9 cellular contexts compared by ENCODE assay signal in genomic region chr7:155796381-155797261, GRCh38. TPM values are rescaled to one million over a fixed set of nuclear protein-coding genes. Genes with fewer than 3 reads are reported as not detected.
A peak's percentile ranks its signal among the peaks of the same experiment; 100 is the strongest.
DNase-seq lines count a peak whose midpoint lies in the region; ATAC-seq and TF ChIP-seq lines count a peak whose summit lies in the region.
"Had no signal": no experiment of that assay in that cellular context is flagged by ENCODE, and none has a peak within 500 bp of the region (broad histone marks: within the 10 kb centered on the region; RNA-seq: fewer than 3 reads in every experiment).

No MANE protein-coding gene starts in this region.

- H3K27me3 ChIP-seq in dorsolateral prefrontal cortex (peaks cover 0 to 34% (median 10%) of the 10 kb centered on the region in 45 donors), mesendoderm (ENCODE audit: insufficient read depth, low read length, poor library complexity) (peaks cover 10% of the 10 kb centered on the region)

- H3K9ac ChIP-seq in mesendoderm (ENCODE audit: low read length), result peak overlapping the region; percentile 20

- DNase-seq in CD1c-positive myeloid dendritic cell (ENCODE audit: extremely low spot score) (peak; percentile 43), LoVo (ENCODE audit: low spot score) (peak; percentile 76), dorsolateral prefrontal cortex (peak; percentile 40 to 82 (median 54)), mesendoderm (peak; percentile 40), putamen (ENCODE audit: low spot score) (no peak)
- DNase-seq in activated CD4-positive, alpha-beta T cell treated with anti-CD3 and anti-CD28 coated beads, Interleukin-2, amount 50 U/mL, for 1 hour, result peak; percentile 67
- DNase-seq in stimulated activated CD8-positive, alpha-beta memory T cell treated with anti-CD3 and anti-CD28 coated beads, Interleukin-4, amount 100 ng/mL, for 4 hours (ENCODE audit: low read depth in 2 of 2, low spot score in 1 of 2), result peak; percentile 16 to 35

- no peak overlapping the region for H4K8ac ChIP-seq in mesendoderm (ENCODE audit: low read depth, low read length)

- no peaks in the 10 kb centered on the region for H3K36me3 ChIP-seq in mesendoderm (ENCODE audit: control insufficient read depth, insufficient read depth, low read length)

- no peaks in the 10 kb centered on the region for H3K79me1 ChIP-seq in mesendoderm (ENCODE audit: low read length)

- H3K4ac ChIP-seq in mesendoderm (ENCODE audit: low read depth, low read length), result no peak overlapping the region

- no peaks in the 10 kb centered on the region for H3K4me1 ChIP-seq in mesendoderm (ENCODE audit: control insufficient read depth, low read depth, low read length)

- no peaks in the 10 kb centered on the region for H3K79me2 ChIP-seq in mesendoderm (ENCODE audit: control insufficient read depth, insufficient read depth, low read length)

- ATAC-seq in GM19452 (IDR thresholded peaks at IDR 0.05; ENCODE audit: unreplicated experiment), result peak; percentile 71

- H3K4me2 ChIP-seq in mesendoderm (ENCODE audit: low read length), result no peak overlapping the region

- no CpG with 5 or more reads among the region's 60 CpGs for WGBS in mesendoderm (ENCODE audit: extremely low coverage, insufficient coverage, low lambda C conversion rate)

- no peak overlapping the region for H2AK5ac ChIP-seq in mesendoderm (ENCODE audit: low read length)

- H3K4me3 ChIP-seq in dorsolateral prefrontal cortex (peak overlapping the region in 23 of 59 donors; percentile 5 to 55 (median 21)), mesendoderm (ENCODE audit: low read length) (no peak overlapping the region)

- intact Hi-C loops in dorsolateral prefrontal cortex (cut with DNase I), result loop anchor here (2.0 to 10.0 kb wide), 5 partner anchors 358 to 1021 kb away; no protein-coding TSS in a partner anchor

- no peak overlapping the region for H3K18ac ChIP-seq in mesendoderm (ENCODE audit: low read length)

- no peak overlapping the region for H2BK15ac ChIP-seq in mesendoderm (replicated peaks; ENCODE audit: low read depth)

- H2BK120ac ChIP-seq in mesendoderm (ENCODE audit: low read depth, low read length), result no peak overlapping the region

- H4K5ac ChIP-seq in mesendoderm (ENCODE audit: low read length), result no peak overlapping the region

- no peak overlapping the region for H3K56ac ChIP-seq in mesendoderm (ENCODE audit: low read length)

- TF ChIP-seq CTCF in dorsolateral prefrontal cortex (IDR thresholded peaks at IDR 0.05 in 54 of 56, conservative IDR thresholded peaks at IDR 0.05 in 2 of 56; ENCODE audit: low read depth in 1 of 56, partially characterized antibody in 56 of 56), result peak; percentile 57 to 95 (median 86)

- no peak overlapping the region for H3K23ac ChIP-seq in mesendoderm (ENCODE audit: low read length)

- no peak overlapping the region for H2BK5ac ChIP-seq in mesendoderm (ENCODE audit: low read length)

- no peak overlapping the region for H3K27ac ChIP-seq in dorsolateral prefrontal cortex
- no peak overlapping the region for H3K27ac ChIP-seq in mesendoderm (ENCODE audit: low read depth, low read length)

RNA-seq across cellular contexts. Expression of gene SHH, which starts 15.6 kb away (rescaled TPM):
- 1 to 10 TPM in 118 of 120 experiments, under 1 TPM in 2; 0.53 to 5.9 (median 2.7) TPM for total RNA-seq in dorsolateral prefrontal cortex
- 0.32 TPM for polyA plus RNA-seq in mesendoderm (2013, experiment 1 of 2)
- 0.28 TPM for polyA plus RNA-seq in mesendoderm (2013, experiment 2 of 2)
- total RNA-seq: LHCN-M2 had no signal
